In genomic region chr1:194870860-194871259, GRCh38 we compare ENCODE assay signal across 16 cellular contexts.
"Had no signal": no experiment of that assay in that cellular context is flagged by ENCODE, and none has a peak within 500 bp of the region (broad histone marks: within the 10 kb centered on the region; RNA-seq: fewer than 3 reads in every experiment).

No MANE protein-coding gene starts in this region.

- H2AFZ ChIP-seq: parathyroid adenoma had no signal

- H3K27me3 Mint-ChIP-seq: activated CD4-positive, alpha-beta T cell treated with anti-CD3 and anti-CD28 coated beads for 36 hours; activated CD8-positive, alpha-beta T cell treated with anti-CD3 and anti-CD28 coated beads for 36 hours; activated naive CD8-positive, alpha-beta T cell treated with anti-CD3 and anti-CD28 coated beads, Interleukin-2, amount 10 ng/mL, durations not matched to agents 7 days and 5 days; stimulated activated naive CD8-positive, alpha-beta T cell treated with anti-CD3 and anti-CD28 coated beads, Interleukin-15, Interleukin-2, amounts not matched to agents 100 ng/mL and 50 ng/mL, for 24 hours had no signal

- H3K36me3 Mint-ChIP-seq: activated naive CD8-positive, alpha-beta T cell treated with anti-CD3 and anti-CD28 coated beads, Interleukin-2, amount 10 ng/mL, durations not matched to agents 7 days and 5 days had no signal

- H3K79me2 ChIP-seq: parathyroid adenoma had no signal

- H3K4me3 ChIP-seq: breast epithelium, thoracic aorta had no signal

- H3K36me3 ChIP-seq: breast epithelium, thoracic aorta had no signal

- H3K9me3 ChIP-seq: breast epithelium, thoracic aorta had no signal

- H3K4me3 Mint-ChIP-seq: activated CD4-positive, alpha-beta T cell treated with anti-CD3 and anti-CD28 coated beads for 36 hours; activated CD8-positive, alpha-beta T cell treated with anti-CD3 and anti-CD28 coated beads for 36 hours; activated naive CD8-positive, alpha-beta T cell treated with anti-CD3 and anti-CD28 coated beads, Interleukin-2, amount 10 ng/mL, durations not matched to agents 7 days and 5 days; activated T-cell treated with anti-CD3 and anti-CD28 coated beads, Interleukin-2, amount 50 U/mL, for 72 hours; stimulated activated naive CD8-positive, alpha-beta T cell treated with anti-CD3 and anti-CD28 coated beads, Interleukin-15, Interleukin-2, amounts not matched to agents 100 ng/mL and 50 ng/mL, for 24 hours had no signal

- H3K27ac Mint-ChIP-seq: activated CD4-positive, alpha-beta T cell treated with anti-CD3 and anti-CD28 coated beads for 36 hours; activated CD8-positive, alpha-beta T cell treated with anti-CD3 and anti-CD28 coated beads for 36 hours; activated naive CD8-positive, alpha-beta T cell treated with anti-CD3 and anti-CD28 coated beads, Interleukin-2, amount 10 ng/mL, durations not matched to agents 7 days and 5 days; activated T-cell treated with anti-CD3 and anti-CD28 coated beads, Interleukin-2, amount 50 U/mL, for 72 hours; stimulated activated naive CD8-positive, alpha-beta T cell treated with anti-CD3 and anti-CD28 coated beads, Interleukin-15, Interleukin-2, amounts not matched to agents 100 ng/mL and 50 ng/mL, for 24 hours had no signal

- H3K9ac ChIP-seq: parathyroid adenoma had no signal

- H3K9me3 Mint-ChIP-seq: activated CD8-positive, alpha-beta T cell treated with anti-CD3 and anti-CD28 coated beads for 36 hours; activated naive CD8-positive, alpha-beta T cell treated with anti-CD3 and anti-CD28 coated beads, Interleukin-2, amount 10 ng/mL, durations not matched to agents 7 days and 5 days; activated T-cell treated with anti-CD3 and anti-CD28 coated beads, Interleukin-2, amount 50 U/mL, for 72 hours; stimulated activated naive CD8-positive, alpha-beta T cell treated with anti-CD3 and anti-CD28 coated beads, Interleukin-15, Interleukin-2, amounts not matched to agents 100 ng/mL and 50 ng/mL, for 24 hours had no signal

- DNase-seq: activated CD4-positive, alpha-beta T cell treated with anti-CD3 and anti-CD28 coated beads for 36 hours; activated CD8-positive, alpha-beta memory T cell treated with anti-CD3 and anti-CD28 coated beads, Interleukin-2, amount 50 U/mL, for 4 hours; activated CD8-positive, alpha-beta T cell treated with anti-CD3 and anti-CD28 coated beads for 36 hours; activated naive CD8-positive, alpha-beta T cell treated with anti-CD3 and anti-CD28 coated beads, Interleukin-2, amount 10 ng/mL, durations not matched to agents 7 days and 5 days; activated T-cell treated with anti-CD3 and anti-CD28 coated beads, Interleukin-2, amount 50 U/mL, for 72 hours; aorta; dermis blood vessel endothelial cell; erythroblast; hypothalamus; midbrain; stimulated activated CD4-positive, alpha-beta T cell treated with anti-CD3 and anti-CD28 coated beads, Interleukin-4, amount 100 ng/mL, for 1 hour; stimulated activated CD8-positive, alpha-beta memory T cell treated with anti-CD3 and anti-CD28 coated beads, Interleukin-4, amount 100 ng/mL, for 48 hours had no signal

- H3K27me3 ChIP-seq: breast epithelium had no signal

- ATAC-seq: activated CD4-positive, alpha-beta T cell treated with anti-CD3 and anti-CD28 coated beads for 36 hours; activated CD8-positive, alpha-beta T cell treated with anti-CD3 and anti-CD28 coated beads for 36 hours; activated T-cell treated with anti-CD3 and anti-CD28 coated beads, Interleukin-2, amount 50 U/mL, for 72 hours had no signal

- H3K27ac ChIP-seq: breast epithelium, parathyroid adenoma, thoracic aorta had no signal

- H3K4me1 Mint-ChIP-seq: activated CD4-positive, alpha-beta T cell treated with anti-CD3 and anti-CD28 coated beads for 36 hours; activated naive CD8-positive, alpha-beta T cell treated with anti-CD3 and anti-CD28 coated beads, Interleukin-2, amount 10 ng/mL, durations not matched to agents 7 days and 5 days had no signal

- H3K4me1 ChIP-seq: breast epithelium, parathyroid adenoma had no signal
